9 cellular contexts compared by ENCODE assay signal in the genomic region with DNA sequence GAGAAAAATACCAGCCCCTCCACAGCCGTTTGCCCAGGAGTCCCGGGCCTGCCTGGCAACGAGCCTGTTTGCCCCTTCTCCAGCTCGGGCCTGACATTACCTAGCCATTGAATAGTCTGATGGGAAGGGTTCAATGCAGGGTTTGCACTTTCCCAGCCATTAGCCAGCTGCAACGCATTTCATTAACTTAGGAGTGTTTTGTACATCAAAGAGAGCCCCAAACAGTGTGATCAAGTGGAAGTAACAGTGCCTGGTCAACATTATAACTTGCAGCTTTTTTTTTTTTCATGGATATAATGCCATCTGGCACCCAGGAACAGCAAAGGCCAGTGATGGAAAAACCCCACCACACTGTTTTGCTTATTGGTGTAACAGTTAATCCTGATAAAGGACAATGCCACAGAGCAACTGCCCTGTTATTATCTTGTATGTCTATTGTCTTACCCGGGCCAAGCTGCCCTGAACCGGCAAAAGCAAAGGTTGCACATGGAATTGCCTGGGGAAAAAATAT. TPM values are rescaled to one million over a fixed set of nuclear protein-coding genes. Genes with fewer than 3 reads are reported as not detected.
DNase-seq lines count a peak whose midpoint lies in the region; TF ChIP-seq lines count a peak whose summit lies in the region.
"Had no signal": no experiment of that assay in that cellular context is flagged by ENCODE, and none has a peak within 500 bp of the region (broad histone marks: within the 10 kb centered on the region; RNA-seq: fewer than 3 reads in every experiment).

No MANE protein-coding gene starts in this region.

- H3K27me3 Mint-ChIP-seq in activated naive CD4-positive, alpha-beta T cell treated with anti-CD3 and anti-CD28 coated beads for 36 hours (ENCODE audit: low read depth): no peaks in the 10 kb centered on the region
- no peaks in the 10 kb centered on the region for H3K27me3 Mint-ChIP-seq in activated naive CD4-positive, alpha-beta T cell treated with anti-CD3 and anti-CD28 coated beads, Interleukin-2, amount 10 ng/mL, durations not matched to agents 7 days and 5 days
- peaks cover 2% of the 10 kb centered on the region for H3K27me3 Mint-ChIP-seq in endothelial cell (ENCODE audit: unreplicated experiment)

- H3K4me3 Mint-ChIP-seq in activated naive CD4-positive, alpha-beta T cell treated with anti-CD3 and anti-CD28 coated beads for 36 hours: no peak overlapping the region
- H3K4me3 Mint-ChIP-seq in activated naive CD4-positive, alpha-beta T cell treated with anti-CD3 and anti-CD28 coated beads, Interleukin-2, amount 10 ng/mL, durations not matched to agents 7 days and 5 days: no peak overlapping the region
- no peak overlapping the region for H3K4me3 Mint-ChIP-seq in endothelial cell (ENCODE audit: unreplicated experiment)

- H3K4me1 Mint-ChIP-seq in activated naive CD4-positive, alpha-beta T cell treated with anti-CD3 and anti-CD28 coated beads for 36 hours (ENCODE audit: low read depth): peaks cover 73% of the 10 kb centered on the region
- H3K4me1 Mint-ChIP-seq in activated naive CD4-positive, alpha-beta T cell treated with anti-CD3 and anti-CD28 coated beads, Interleukin-2, amount 10 ng/mL, durations not matched to agents 7 days and 5 days: peaks cover 65% of the 10 kb centered on the region
- H3K4me1 Mint-ChIP-seq in endothelial cell (ENCODE audit: unreplicated experiment): peaks cover 13% of the 10 kb centered on the region

- no peaks in the 10 kb centered on the region for H3K36me3 ChIP-seq in subcutaneous abdominal adipose tissue (ENCODE audit: control insufficient read depth in 5 of 5, insufficient read depth in 5 of 5, low read length in 5 of 5)
- H3K36me3 ChIP-seq: gastrocnemius medialis had no signal

- H3K27ac ChIP-seq in subcutaneous abdominal adipose tissue (ENCODE audit: low read depth, low read length): peak overlapping the region; percentile 77
- H3K27ac ChIP-seq: gastrocnemius medialis had no signal

- H3K9me3 ChIP-seq in subcutaneous abdominal adipose tissue (ENCODE audit: control insufficient read depth in 5 of 5, low read length in 5 of 5): no peaks in the 10 kb centered on the region
- H3K9me3 ChIP-seq: gastrocnemius medialis had no signal

- H3K36me3 Mint-ChIP-seq in activated naive CD4-positive, alpha-beta T cell treated with anti-CD3 and anti-CD28 coated beads for 36 hours (ENCODE audit: low read depth): no peaks in the 10 kb centered on the region
- H3K36me3 Mint-ChIP-seq in activated naive CD4-positive, alpha-beta T cell treated with anti-CD3 and anti-CD28 coated beads, Interleukin-2, amount 10 ng/mL, durations not matched to agents 7 days and 5 days: peaks cover 5% of the 10 kb centered on the region
- H3K36me3 Mint-ChIP-seq in endothelial cell (ENCODE audit: low read depth, unreplicated experiment): no peaks in the 10 kb centered on the region

- no peak overlapping the region for H3K9ac ChIP-seq in subcutaneous abdominal adipose tissue (ENCODE audit: low read length in 5 of 5)

- intact Hi-C loops in activated naive CD4-positive, alpha-beta T cell treated with anti-CD3 and anti-CD28 coated beads for 36 hours (cut with micrococcal nuclease): no loop called here

- H3K27ac Mint-ChIP-seq in activated naive CD4-positive, alpha-beta T cell treated with anti-CD3 and anti-CD28 coated beads for 36 hours: peak overlapping the region; percentile 46
- H3K27ac Mint-ChIP-seq in activated naive CD4-positive, alpha-beta T cell treated with anti-CD3 and anti-CD28 coated beads, Interleukin-2, amount 10 ng/mL, durations not matched to agents 7 days and 5 days: no peak overlapping the region
- peak overlapping the region; percentile 76 for H3K27ac Mint-ChIP-seq in endothelial cell (ENCODE audit: unreplicated experiment)

- H3K4me3 ChIP-seq in subcutaneous abdominal adipose tissue (ENCODE audit: low read depth in 1 of 5, low read length in 5 of 5): no peak overlapping the region
- H3K4me3 ChIP-seq: gastrocnemius medialis had no signal

- no peak for DNase-seq in activated naive CD4-positive, alpha-beta T cell treated with anti-CD3 and anti-CD28 coated beads for 36 hours
- no peak for DNase-seq in activated naive CD4-positive, alpha-beta T cell treated with anti-CD3 and anti-CD28 coated beads, Interleukin-2, amount 10 ng/mL, durations not matched to agents 7 days and 5 days
- DNase-seq in NCI-H510A treated with DMSO at 0.1 percent for 48 hours (lab: John Stamatoyannopoulos, UW) (peak; percentile 47), endothelial cell (ENCODE audit: low spot score) (no peak), T-helper 1 cell (no peak), OCI-M2 (lab: John Stamatoyannopoulos, UW; ENCODE audit: unreplicated experiment) (no peak), glomerular visceral epithelial cell (ENCODE audit: extremely low spot score) (no peak)
- DNase-seq: gastrocnemius medialis had no signal

- CTCF ChIA-PET in activated naive CD4-positive, alpha-beta T cell treated with anti-CD3 and anti-CD28 coated beads for 36 hours (lab: Charles Lee): interaction anchor here (0.6 to 1.7 kb wide), 4 partner anchors 17 to 1272 kb away, joined by 3 to 5 read pairs (median 3); a partner anchor contains a TSS
- CTCF ChIA-PET in activated naive CD4-positive, alpha-beta T cell treated with anti-CD3 and anti-CD28 coated beads, Interleukin-2, amount 10 ng/mL, durations not matched to agents 7 days and 5 days (lab: Charles Lee): interaction anchor here (1.2 kb wide), 1 partner anchor 99 kb away, joined by 3 read pairs; no protein-coding TSS in a partner anchor

- H3K27me3 ChIP-seq in subcutaneous abdominal adipose tissue (ENCODE audit: control insufficient read depth in 5 of 5, insufficient read depth in 4 of 5, low read length in 5 of 5): no peaks in the 10 kb centered on the region
- H3K27me3 ChIP-seq: gastrocnemius medialis had no signal

- no peaks in the 10 kb centered on the region for H3K9me3 Mint-ChIP-seq in activated naive CD4-positive, alpha-beta T cell treated with anti-CD3 and anti-CD28 coated beads for 36 hours
- no peaks in the 10 kb centered on the region for H3K9me3 Mint-ChIP-seq in activated naive CD4-positive, alpha-beta T cell treated with anti-CD3 and anti-CD28 coated beads, Interleukin-2, amount 10 ng/mL, durations not matched to agents 7 days and 5 days
- H3K9me3 Mint-ChIP-seq in endothelial cell (ENCODE audit: unreplicated experiment): no peaks in the 10 kb centered on the region

- peaks cover 3 to 26% (median 15%) of the 10 kb centered on the region in 5 donors for H3K4me1 ChIP-seq in subcutaneous abdominal adipose tissue (ENCODE audit: control insufficient read depth in 5 of 5, insufficient read depth in 5 of 5, low read length in 5 of 5)
- H3K4me1 ChIP-seq: gastrocnemius medialis had no signal

- TF ChIP-seq CTCF in endothelial cell (IDR thresholded peaks at IDR 0.05; ENCODE audit: unreplicated experiment): no peak

RNA-seq across cellular contexts. Expression of a gene that starts 38.0 kb away (rescaled TPM):
- 100 to 1,000 TPM; 218 to 223 TPM for total RNA-seq in activated naive CD4-positive, alpha-beta T cell treated with anti-CD3 and anti-CD28 coated beads for 36 hours
- 79.8 TPM for total RNA-seq in endothelial cell (ENCODE audit: unreplicated experiment)
